In the genomic region with DNA sequence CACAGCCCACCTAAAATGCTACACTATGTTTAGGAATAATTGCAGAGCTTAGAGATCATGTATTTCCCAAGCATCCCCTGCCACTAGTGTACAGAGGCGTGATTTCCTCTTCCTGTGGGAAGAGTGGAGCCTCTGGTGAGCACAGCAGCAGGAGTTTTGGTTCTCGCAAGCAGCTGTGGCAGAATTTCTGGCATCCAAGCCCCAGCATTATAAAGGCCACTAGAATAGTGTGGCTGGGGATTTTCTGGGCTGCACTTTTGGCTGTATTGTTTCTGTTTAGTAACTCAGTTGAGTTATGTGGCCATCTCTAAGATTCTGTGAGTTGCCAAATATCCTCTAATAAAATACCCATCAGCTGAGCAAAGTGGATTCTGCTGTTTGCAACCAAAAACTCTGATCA, we compare ENCODE assay signal across 18 cellular contexts.
DNase-seq lines count a peak whose midpoint lies in the region; ATAC-seq and TF ChIP-seq lines count a peak whose summit lies in the region.
"Had no signal": no experiment of that assay in that cellular context is flagged by ENCODE, and none has a peak within 500 bp of the region (broad histone marks: within the 10 kb centered on the region; RNA-seq: fewer than 3 reads in every experiment).

No MANE protein-coding gene starts in this region.

- H3K27ac ChIP-seq in HUES48 (ENCODE audit: low read depth, low read length) (peak overlapping the region; percentile 19), MM.1S (ENCODE audit: low read length) (no peak overlapping the region)
- H3K27ac ChIP-seq: HL-60, Peyer's patch had no signal

- H3K36me3 Mint-ChIP-seq in endothelial cell (ENCODE audit: low read depth, unreplicated experiment), result no peaks in the 10 kb centered on the region
- H3K36me3 Mint-ChIP-seq: CD4-positive, CD25-positive, alpha-beta regulatory T cell had no signal

- no peaks in the 10 kb centered on the region for H3K27me3 Mint-ChIP-seq in endothelial cell (ENCODE audit: unreplicated experiment)

- TF ChIP-seq CTCF in AG10803 (conservative IDR thresholded peaks at IDR 0.05; ENCODE audit: low read length) (no peak), endothelial cell (IDR thresholded peaks at IDR 0.05; ENCODE audit: unreplicated experiment) (no peak), MM.1S (IDR thresholded peaks at IDR 0.05; ENCODE audit: low read length) (no peak)

- no peak for ATAC-seq in left lobe of liver
- no peak for ATAC-seq in HG03469 (IDR thresholded peaks at IDR 0.05; ENCODE audit: unreplicated experiment)
- ATAC-seq in left colon, result no peak

- no peak overlapping the region for H2AFZ ChIP-seq in MM.1S (ENCODE audit: low read length)

- H3K9me3 ChIP-seq in HUES48 (ENCODE audit: control insufficient read depth, insufficient read depth, low read length), result no peaks in the 10 kb centered on the region
- H3K9me3 ChIP-seq in MM.1S (replicated peaks; ENCODE audit: insufficient read depth, low read length), result no peaks in the 10 kb centered on the region
- H3K9me3 ChIP-seq: Peyer's patch had no signal

- no peaks in the 10 kb centered on the region for H3K9me2 ChIP-seq in MM.1S (replicated peaks; ENCODE audit: insufficient read depth, low read length)

- H3K27me3 ChIP-seq in HUES48 (ENCODE audit: control insufficient read depth, insufficient read depth, low read length), result no peaks in the 10 kb centered on the region
- H3K27me3 ChIP-seq in MM.1S (replicated peaks; ENCODE audit: insufficient read depth, low read length), result no peaks in the 10 kb centered on the region
- H3K27me3 ChIP-seq: Peyer's patch had no signal

- no peaks in the 10 kb centered on the region for H3K79me2 ChIP-seq in MM.1S (ENCODE audit: low read length)

- H3K4me1 ChIP-seq in HUES48 (ENCODE audit: control insufficient read depth, insufficient read depth, low read length) (peaks cover 51% of the 10 kb centered on the region), MM.1S (ENCODE audit: low read length) (0 out of 2 replicates have a peak, but pooled peaks cover 7% of the 10 kb centered on the region)

- no peak overlapping the region for H3K4me2 ChIP-seq in MM.1S (ENCODE audit: low read depth, low read length)

- intact Hi-C loops in left colon (cut with DNase I, micrococcal nuclease), result no loop called here

- H3K4me3 Mint-ChIP-seq in endothelial cell (ENCODE audit: unreplicated experiment), result no peak overlapping the region
- H3K4me3 Mint-ChIP-seq: CD4-positive, CD25-positive, alpha-beta regulatory T cell had no signal

- H3K4me1 Mint-ChIP-seq in endothelial cell (ENCODE audit: unreplicated experiment), result peaks cover 13% of the 10 kb centered on the region
- H3K4me1 Mint-ChIP-seq: CD4-positive, CD25-positive, alpha-beta regulatory T cell had no signal

- peak; percentile 79 for DNase-seq in AG10803 (ENCODE audit: low read depth)
- DNase-seq in endothelial cell (ENCODE audit: low spot score), result no peak
- peak; percentile 23 to 49 for DNase-seq in lung microvascular endothelial cell (ENCODE audit: low read depth in 2 of 2)
- DNase-seq in left lobe of liver (ENCODE audit: low spot score), result no peak
- DNase-seq in MM.1S, result no peak
- no peak for DNase-seq in left colon
- DNase-seq: 8988T; CD4-positive, CD25-positive, alpha-beta regulatory T cell; KBM-7; NCI-H1092 treated with DMSO at 0.1 percent for 48 hours; NCI-H1694 treated with DMSO at 0.1 percent for 48 hours; NCI-H2171; NCI-H510A treated with DMSO at 0.1 percent for 48 hours; Peyer's patch; Right ventricle myocardium superior had no signal

- H3K9ac ChIP-seq in HUES48 (ENCODE audit: low read depth, low read length) (no peak overlapping the region), MM.1S (ENCODE audit: low read length) (no peak overlapping the region)

- H4K20me1 ChIP-seq in MM.1S (ENCODE audit: insufficient read depth, low read length), result no peaks in the 10 kb centered on the region

- peaks cover 14% of the 10 kb centered on the region for H3K36me3 ChIP-seq in HUES48 (ENCODE audit: control insufficient read depth, insufficient read depth, low read length)
- no peaks in the 10 kb centered on the region for H3K36me3 ChIP-seq in MM.1S (replicated peaks; ENCODE audit: insufficient read depth, low read length)
- H3K36me3 ChIP-seq: Peyer's patch had no signal

- no peaks in the 10 kb centered on the region for H3F3A ChIP-seq in MM.1S (ENCODE audit: insufficient read depth, low read length)

- no peak overlapping the region for H3K4me3 ChIP-seq in AG10803 (ENCODE audit: low read length)
- no peak overlapping the region for H3K4me3 ChIP-seq in HUES48 (ENCODE audit: low read depth, low read length)
- no peak overlapping the region for H3K4me3 ChIP-seq in MM.1S (ENCODE audit: low read length)
- H3K4me3 ChIP-seq: Peyer's patch had no signal

- no peaks in the 10 kb centered on the region for H3K9me3 Mint-ChIP-seq in endothelial cell (ENCODE audit: unreplicated experiment)

- peak overlapping the region; percentile 16 for H3K27ac Mint-ChIP-seq in endothelial cell (ENCODE audit: unreplicated experiment)
- H3K27ac Mint-ChIP-seq: CD4-positive, CD25-positive, alpha-beta regulatory T cell had no signal

Comparison
In these comparisons a context has a peak if more than half of its experiments do, and no peak if none do; other contexts are left out.
1. DNase-seq: peak in AG10803 (single experiment) and lung microvascular endothelial cell (2 of 2); none in endothelial cell (single experiment), left lobe of liver (single experiment), MM.1S (single experiment) and left colon (0 of 2).